ENCODE assay signal across 8 cellular contexts in genomic region chr2:136384541-136385303, GRCh38.
A peak's percentile ranks its signal among the peaks of the same experiment; 100 is the strongest.
DNase-seq lines count a peak whose midpoint lies in the region; ATAC-seq, FAIRE-seq and TF ChIP-seq lines count a peak whose summit lies in the region.

No MANE protein-coding gene starts in this region.

- CTCF ChIA-PET in A549 (lab: Yijun Ruan, JAX): interaction anchor here (0.7 to 3.0 kb wide), 9 partner anchors 26 to 567 kb away, joined by 3 to 34 read pairs (median 3); no protein-coding TSS in a partner anchor

- TF ChIP-seq EP300 in A549 (IDR thresholded peaks at IDR 0.05): no peak

- no peaks in the 10 kb centered on the region for H3K9me3 Mint-ChIP-seq in type B pancreatic cell

- H3K36me3 Mint-ChIP-seq in type B pancreatic cell: no peaks in the 10 kb centered on the region

- ATAC-seq in A549 (peak; percentile 87 to 97), HG02763 (IDR thresholded peaks at IDR 0.05; ENCODE audit: unreplicated experiment) (peak; percentile 36)

- in situ Hi-C loops in GM13976 (cut with MboI; ENCODE audit: low sequenced_read_pairs, unreplicated experiment): loop anchor here (5.0 to 25.0 kb wide), 4 partner anchors 130 to 1397 kb away; no protein-coding TSS in a partner anchor

- no peak overlapping the region for H3K27ac Mint-ChIP-seq in type B pancreatic cell

- peaks cover 18% of the 10 kb centered on the region for H3K27me3 Mint-ChIP-seq in type B pancreatic cell

- FAIRE-seq in A549 (lab: Jason Lieb, UNC): no peak

- WGBS in A549 (ENCODE audit: missing lambda C conversion rate): 6% methylated on average over 3 of the region's 3 CpGs

- POLR2A ChIA-PET in A549 (lab: Yijun Ruan, JAX): no interaction called here

- TF ChIP-seq CTCF in A549 (IDR thresholded peaks at IDR 0.05): peak; percentile 49; the same call in 2 of the 3 replicates
- peak; percentile 69 for TF ChIP-seq CTCF in GM13976 (IDR thresholded peaks at IDR 0.05; ENCODE audit: borderline replicate concordance, control extremely low read depth, extremely low read depth, insufficient read depth, missing control alignments)
- TF ChIP-seq CTCF in type B pancreatic cell (conservative IDR thresholded peaks at IDR 0.05): peak; percentile 80

- H3K4me3 Mint-ChIP-seq in type B pancreatic cell: no peak overlapping the region

- H3K4me2 ChIP-seq in A549: 0 out of 3 replicates have a peak overlapping the region, but pooled peaks have one; percentile 5

- H3K4me1 ChIP-seq in A549: no peaks in the 10 kb centered on the region

- H3K4me1 Mint-ChIP-seq in type B pancreatic cell (ENCODE audit: unreplicated experiment): peaks cover 5% of the 10 kb centered on the region

- no peaks in the 10 kb centered on the region for H3K9me3 ChIP-seq in A549

- TF ChIP-seq RAD21 in A549 (conservative IDR thresholded peaks at IDR 0.05 in 1 of 2, IDR thresholded peaks at IDR 0.05 in 1 of 2): peak; percentile 60 to 79

- H3K27ac ChIP-seq in A549: no peak overlapping the region

- no peak for TF ChIP-seq POLR2A in A549 (IDR thresholded peaks at IDR 0.05; ENCODE audit: low read length)

- no peak overlapping the region for H3K4me3 ChIP-seq in A549

- DNase-seq in A549 (ENCODE audit: low read depth in 1 of 2, low spot score in 1 of 2) (peak; percentile 9 to 33), GM13976 (ENCODE audit: low spot score) (peak; percentile 45), NCI-H146 (lab: John Stamatoyannopoulos, UW) (peak; percentile 96), T-helper 22 cell (ENCODE audit: low read depth) (peak; percentile 26), cerebellar cortex (ENCODE audit: low spot score) (peak; percentile 37), medulla oblongata (ENCODE audit: extremely low spot score) (peak; percentile 80), type B pancreatic cell (ENCODE audit: extremely low spot score, unreplicated experiment) (no peak)

TF ChIP-seq in A549, 52 proteins besides CTCF, POLR2A, EP300 and RAD21:
- no peak for TF ChIP-seq HOXB13 (CRISPR knock-in tag; IDR thresholded peaks at IDR 0.05; ENCODE audit: low read depth)
- TF ChIP-seq SMC3 (IDR thresholded peaks at IDR 0.05): peak; percentile 55
